ENCODE assay signal across 8 cellular contexts in the genomic region with DNA sequence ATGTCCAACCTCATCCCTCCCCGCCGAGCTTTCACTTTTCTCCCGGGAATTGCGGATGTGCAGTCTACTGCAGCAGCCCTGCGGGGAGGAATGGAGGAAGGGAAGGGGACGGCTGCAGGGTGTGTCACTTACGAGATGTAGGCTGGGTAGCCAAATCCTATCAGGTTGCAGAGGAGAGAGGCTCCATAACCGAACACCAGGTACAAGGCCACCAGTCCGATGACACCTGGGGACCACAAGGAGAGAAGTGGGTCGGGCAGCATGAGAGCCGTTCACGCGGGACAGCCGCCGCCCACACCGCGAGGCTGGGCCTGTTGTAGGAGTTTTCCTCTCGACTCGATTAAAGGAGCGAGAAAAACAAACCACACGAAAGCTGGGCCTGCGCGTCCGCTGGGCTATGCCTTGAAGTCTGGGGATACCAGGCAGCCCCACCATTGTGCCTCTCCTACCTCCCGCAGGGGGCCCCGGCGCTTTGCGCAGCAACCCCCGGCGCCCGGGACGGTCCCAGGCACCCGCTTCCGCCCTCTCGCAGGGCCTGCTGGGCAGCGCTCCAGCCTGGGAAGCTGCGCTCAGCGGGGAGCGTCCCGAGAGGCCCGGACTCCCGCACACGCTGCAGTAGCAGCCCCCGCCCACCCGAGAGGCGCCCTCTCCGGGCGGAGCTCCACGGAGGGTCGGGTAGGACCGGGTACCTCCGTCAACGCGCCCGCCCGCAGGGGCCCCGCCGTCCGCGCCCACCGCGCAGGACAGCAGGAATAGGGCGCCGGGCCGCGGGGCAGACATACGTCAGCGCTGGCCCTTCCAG. TPM values are rescaled to one million over a fixed set of nuclear protein-coding genes. Genes with fewer than 3 reads are reported as not detected.
DNase-seq lines count a peak whose midpoint lies in the region; ATAC-seq and TF ChIP-seq lines count a peak whose summit lies in the region.

No MANE protein-coding gene starts in this region.

- TF ChIP-seq POLR2A in adrenal gland (IDR thresholded peaks at IDR 0.05) (peak; percentile 28 to 50), vagina (IDR thresholded peaks at IDR 0.05) (peak in 1 of 2 donors; percentile 23)

- peaks cover 11% of the 10 kb centered on the region for H3K79me1 ChIP-seq in trophoblast cell (ENCODE audit: low read length)

- peak; percentile 79 for DNase-seq in ELR (ENCODE audit: low read depth)
- DNase-seq in GM23248 = peak; percentile 85
- peak; percentile 63 to 78 (median 72) for DNase-seq in adrenal gland
- DNase-seq in heart right ventricle = peak; percentile 71 to 82
- peak; percentile 38 to 67 for DNase-seq in trophoblast cell
- peak in 1 of 2 donors; percentile 88 for DNase-seq in vagina (ENCODE audit: extremely low spot score in 2 of 2)

- H3K27ac ChIP-seq in GM23248 (peak overlapping the region; percentile 68), KMS-11 (peak overlapping the region; percentile 68), adrenal gland (peak overlapping the region; percentile 79 to 98 (median 97)), heart right ventricle (peak overlapping the region; percentile 87 to 99 (median 98)), trophoblast cell (ENCODE audit: low read depth, low read length) (peak overlapping the region; percentile 89), vagina (peak overlapping the region; percentile 89)

- peak overlapping the region; percentile 95 for H3K14ac ChIP-seq in trophoblast cell (ENCODE audit: low read length)

- in situ Hi-C loops in GM23248 (cut with MboI) = no loop called here

- H3K23ac ChIP-seq in trophoblast cell (ENCODE audit: low read length) = no peak overlapping the region

- H4K91ac ChIP-seq in trophoblast cell (ENCODE audit: low read depth, low read length) = peak overlapping the region; percentile 90

- H3K27me3 ChIP-seq in GM23248 (replicated peaks; ENCODE audit: insufficient read depth) = no peaks in the 10 kb centered on the region
- no peaks in the 10 kb centered on the region for H3K27me3 ChIP-seq in KMS-11 (ENCODE audit: insufficient read depth, low read depth)
- H3K27me3 ChIP-seq in adrenal gland = no peaks in the 10 kb centered on the region
- H3K27me3 ChIP-seq in heart right ventricle = no peaks in the 10 kb centered on the region
- H3K27me3 ChIP-seq in trophoblast cell (ENCODE audit: insufficient read depth, low read length) = no peaks in the 10 kb centered on the region
- H3K27me3 ChIP-seq in vagina = no peaks in the 10 kb centered on the region

- no peaks in the 10 kb centered on the region for H3K9me2 ChIP-seq in GM23248 (ENCODE audit: insufficient read depth)

- peak overlapping the region; percentile 85 for H2BK120ac ChIP-seq in trophoblast cell (ENCODE audit: insufficient read depth, low read length, poor library complexity)

- peak overlapping the region; percentile 92 for H2BK5ac ChIP-seq in trophoblast cell (ENCODE audit: low read depth, low read length, poor library complexity)

- H3K9me3 ChIP-seq in GM23248 (ENCODE audit: low read depth) = no peaks in the 10 kb centered on the region
- no peaks in the 10 kb centered on the region for H3K9me3 ChIP-seq in adrenal gland (replicated peaks in 1 of 3)
- no peaks in the 10 kb centered on the region for H3K9me3 ChIP-seq in heart right ventricle
- no peaks in the 10 kb centered on the region for H3K9me3 ChIP-seq in trophoblast cell (ENCODE audit: insufficient read depth, low read depth, low read length)
- no peaks in the 10 kb centered on the region for H3K9me3 ChIP-seq in vagina

- peaks cover 19% of the 10 kb centered on the region for H3K4me1 ChIP-seq in GM23248 (ENCODE audit: insufficient read depth)
- peaks cover 30% of the 10 kb centered on the region for H3K4me1 ChIP-seq in KMS-11 (ENCODE audit: low read depth, poor library complexity, severe bottlenecking)
- peaks cover 7 to 52% of the 10 kb centered on the region in 2 donors for H3K4me1 ChIP-seq in adrenal gland (replicated peaks in 1 of 2)
- peaks cover 6 to 70% (median 56%) of the 10 kb centered on the region in 9 donors for H3K4me1 ChIP-seq in heart right ventricle
- H3K4me1 ChIP-seq in trophoblast cell (ENCODE audit: control insufficient read depth in 1 of 2, insufficient read depth in 2 of 2, low read length in 2 of 2) = peaks cover 0 to 4% of the 10 kb centered on the region in 2 experiments
- peaks cover 58% of the 10 kb centered on the region for H3K4me1 ChIP-seq in vagina

- H3K79me2 ChIP-seq in GM23248 (ENCODE audit: insufficient read depth) (peaks cover 46% of the 10 kb centered on the region), KMS-11 (ENCODE audit: insufficient read depth, low read depth) (peaks cover 9% of the 10 kb centered on the region; the same call in 1 of the 2 replicates), trophoblast cell (ENCODE audit: control insufficient read depth, insufficient read depth, low read length, poor library complexity) (peaks cover 10% of the 10 kb centered on the region)

- intact Hi-C loops in adrenal gland (cut with DNase I) = loop anchor here in 1 of 2 donors (10.0 kb wide), 2 partner anchors 56 to 366 kb away; a partner anchor contains a TSS
- intact Hi-C loops in heart right ventricle (cut with DNase I) = loop anchor here in 6 of 10 donors (5.0 to 10.0 kb wide), 5 partner anchors 36 to 366 kb away; a partner anchor contains a TSS
- intact Hi-C loops in vagina (cut with DNase I) = no loop called here

- peak overlapping the region; percentile 85 for H2AFZ ChIP-seq in GM23248
- peak overlapping the region; percentile 93 for H2AFZ ChIP-seq in KMS-11 (ENCODE audit: low read depth)
- H2AFZ ChIP-seq in trophoblast cell (ENCODE audit: insufficient read depth, low read length, poor library complexity) = peak overlapping the region; percentile 98

- H2AK5ac ChIP-seq in trophoblast cell (ENCODE audit: low read length) = peak overlapping the region; percentile 23

- peak overlapping the region; percentile 86 for H4K8ac ChIP-seq in trophoblast cell (ENCODE audit: low read depth, low read length)

- TF ChIP-seq CTCF in KMS-11 (conservative IDR thresholded peaks at IDR 0.05; ENCODE audit: low read depth, low read length) (no peak), adrenal gland (IDR thresholded peaks at IDR 0.05) (no peak), heart right ventricle (IDR thresholded peaks at IDR 0.05) (peak in 2 of 9 donors; percentile 17 to 28), vagina (IDR thresholded peaks at IDR 0.05) (no peak)

- peaks cover 21% of the 10 kb centered on the region for H3F3A ChIP-seq in GM23248 (ENCODE audit: insufficient read depth)

- ATAC-seq in SK-N-SH treated with all-trans-retinoic acid at 6 μM for 48 hours (peak; percentile 86), heart right ventricle (peak; percentile 83 to 94 (median 88))

- H3K18ac ChIP-seq in trophoblast cell (ENCODE audit: low read length) = peak overlapping the region; percentile 77

- H3K4me3 ChIP-seq in GM23248 (peak overlapping the region; percentile 91), KMS-11 (IDR thresholded peaks at IDR 0.05; ENCODE audit: insufficient read depth, low read depth, low read length) (no peak overlapping the region), adrenal gland (peak overlapping the region; percentile 26 to 98 (median 81)), heart right ventricle (peak overlapping the region; percentile 71 to 100 (median 94)), trophoblast cell (ENCODE audit: low read depth, low read length) (peak overlapping the region; percentile 83), vagina (peak overlapping the region; percentile 83 to 87)

- no peak overlapping the region for H2BK12ac ChIP-seq in trophoblast cell (ENCODE audit: low read length)

- H3K4me2 ChIP-seq in GM23248 (ENCODE audit: unreplicated experiment) = peak overlapping the region; percentile 90
- H3K4me2 ChIP-seq in KMS-11 = peak overlapping the region; percentile 96
- H3K4me2 ChIP-seq in trophoblast cell (ENCODE audit: low read length) = peak overlapping the region; percentile 74

- WGBS in GM23248 (ENCODE audit: low coverage in 1 of 2, low lambda C conversion rate in 2 of 2, missing lambda C conversion rate in 2 of 2), 2 experiments = 1% methylated on average over 35 to 58 of the region's 68 CpGs
- 0 to 1% (median 0%) methylated on average over 9 to 68 of the region's 68 CpGs for WGBS in adrenal gland, 4 donors
- 0 to 1% methylated on average over 60 to 68 of the region's 68 CpGs for WGBS in heart right ventricle, 2 donors
- WGBS in trophoblast cell (ENCODE audit: extremely low coverage, insufficient coverage, insufficient read length) = no CpG with 5 or more reads among the region's 68 CpGs

- H3K9ac ChIP-seq in GM23248 (peak overlapping the region; percentile 91), KMS-11 (peak overlapping the region; percentile 88), trophoblast cell (ENCODE audit: low read length) (peak overlapping the region; percentile 97)

- H4K12ac ChIP-seq in trophoblast cell (ENCODE audit: low read depth, low read length) = peak overlapping the region; percentile 93

- H3K36me3 ChIP-seq in GM23248 (ENCODE audit: low read depth) = peaks cover 15% of the 10 kb centered on the region; the same call in 1 of the 2 replicates
- H3K36me3 ChIP-seq in KMS-11 (ENCODE audit: insufficient read depth) = no peaks in the 10 kb centered on the region
- H3K36me3 ChIP-seq in adrenal gland (replicated peaks in 1 of 2) = peaks cover 0 to 19% of the 10 kb centered on the region in 2 donors
- H3K36me3 ChIP-seq in heart right ventricle = peaks cover 0 to 44% (median 4%) of the 10 kb centered on the region in 9 donors
- H3K36me3 ChIP-seq in trophoblast cell (ENCODE audit: control insufficient read depth in 1 of 2, insufficient read depth in 2 of 2, low read length in 2 of 2) = peaks cover 11 to 20% of the 10 kb centered on the region in 2 experiments
- H3K36me3 ChIP-seq in vagina = peaks cover 0 to 8% of the 10 kb centered on the region in 2 donors

- H4K20me1 ChIP-seq in GM23248 (ENCODE audit: insufficient read depth) (peaks cover 4% of the 10 kb centered on the region; the same call in 1 of the 2 replicates), KMS-11 (ENCODE audit: insufficient read depth) (no peaks in the 10 kb centered on the region)

- H3K4ac ChIP-seq in trophoblast cell (ENCODE audit: low read depth, low read length) = peak overlapping the region; percentile 25

RNA-seq across cellular contexts. Expression of a gene that starts 0.8 kb away (rescaled TPM):
- 41.9 and 52.3 TPM in 2 replicates for total RNA-seq in GM23248 (2014; rRNA removed; shearing (Covaris generic))
- polyA plus RNA-seq in GM23248 (2016; fragmentation: Nextera tagmentation; extraction: Ambion mirVana) (227 and 233 TPM in 2 replicates), adrenal gland (100 to 1,000 TPM in 2 of 3 donors, 10 to 100 TPM in 1; 73.8 to 187 (median 107) TPM), heart right ventricle (10 to 100 TPM; 90.2 to 96.9 TPM)
- total RNA-seq in adrenal gland (100 to 1,000 TPM in 7 of 8 donors, 10 to 100 TPM in 1; 84.6 to 198 (median 173) TPM), heart right ventricle (100 to 1,000 TPM; 118 to 169 (median 134) TPM), vagina (89.1 TPM)
- polyA plus RNA-seq in trophoblast cell (2013) = 69.4 and 75.4 TPM in 2 replicates

RNA-seq across cellular contexts. Expression of a gene that starts 55.4 kb away (rescaled TPM):
- 15.8 and 17.4 TPM in 2 replicates for total RNA-seq in GM23248 (2014; rRNA removed; shearing (Covaris generic))
- polyA plus RNA-seq in GM23248 (2016; fragmentation: Nextera tagmentation; extraction: Ambion mirVana) (8.1 and 13.5 TPM in 2 replicates), adrenal gland (1 to 10 TPM; 7.0 to 9.9 (median 7.2) TPM), heart right ventricle (1 to 10 TPM; 3.1 to 4.8 TPM)
- total RNA-seq in adrenal gland (10 to 100 TPM; 17.5 to 50.4 (median 44.3) TPM), heart right ventricle (10 to 100 TPM; 13.7 to 24.5 (median 16.3) TPM), vagina (58.2 TPM)
- polyA plus RNA-seq in trophoblast cell (2013) = 52.1 and 52.8 TPM in 2 replicates
